In genomic region chr2:62870966-62871365, GRCh38 we compare ENCODE assay signal across 23 cellular contexts.
"Had no signal": no experiment of that assay in that cellular context is flagged by ENCODE, and none has a peak within 500 bp of the region (broad histone marks: within the 10 kb centered on the region; RNA-seq: fewer than 3 reads in every experiment).

No MANE protein-coding gene starts in this region.

- H3K36me3 ChIP-seq: colonic mucosa, prostate gland had no signal

- H3K27ac ChIP-seq: colonic mucosa, esophagus muscularis mucosa, gastroesophageal sphincter, parathyroid adenoma, prostate gland, spleen, thoracic aorta, transverse colon had no signal

- H3K4me3 ChIP-seq: colonic mucosa, esophagus muscularis mucosa, gastroesophageal sphincter, prostate gland, spleen, thoracic aorta, transverse colon had no signal

- H3K9me3 ChIP-seq: colonic mucosa, prostate gland had no signal

- H3K9ac ChIP-seq: parathyroid adenoma had no signal

- H3K27me3 ChIP-seq: colonic mucosa, esophagus muscularis mucosa, gastroesophageal sphincter, spleen, transverse colon had no signal

- ATAC-seq: gastroesophageal sphincter; left colon; naive thymus-derived CD4-positive, alpha-beta T cell; sciatic nerve; stimulated activated naive B cell treated with anti-CD40 and anti-IgM and Interleukin-4, amounts not matched to agents 10 μg/mL and 1 μg/mL and 100 μg/mL, for 72 hours; stimulated activated naive CD8-positive, alpha-beta T cell treated with anti-CD3 and anti-CD28 coated beads, Interleukin-15, amount 100 ng/mL, for 72 hours had no signal

- H3K4me1 ChIP-seq: colonic mucosa, esophagus muscularis mucosa, gastroesophageal sphincter, parathyroid adenoma, prostate gland, spleen, transverse colon had no signal

- DNase-seq: colonic mucosa; endodermal cell; foreskin fibroblast; glutamatergic neuron; left colon; mesendoderm; naive thymus-derived CD4-positive, alpha-beta T cell; nephron progenitor cell; retina; spleen; stimulated activated CD4-positive, alpha-beta T cell treated with anti-CD3 and anti-CD28 coated beads, Interleukin-15, amount 100 ng/mL, for 24 hours; stimulated activated CD4-positive, alpha-beta T cell treated with anti-CD3 and anti-CD28 coated beads, Interleukin-1b, Interleukin-23, amount 100 ng/mL, for 48 hours; stimulated activated CD4-positive, alpha-beta T cell treated with anti-CD3 and anti-CD28 coated beads, Interleukin-4, amount 100 ng/mL, for 24 hours; stimulated activated naive B cell treated with anti-CD40 and anti-IgM and Interleukin-4, amounts not matched to agents 10 μg/mL and 1 μg/mL and 100 μg/mL, for 72 hours; stimulated activated naive CD8-positive, alpha-beta T cell treated with anti-CD3 and anti-CD28 coated beads, Interleukin-15, amount 100 ng/mL, for 72 hours; substantia nigra; transverse colon had no signal
